8 cellular contexts compared by ENCODE assay signal in genomic region chr17:4997302-4998026, GRCh38. TPM values are rescaled to one million over a fixed set of nuclear protein-coding genes. Genes with fewer than 3 reads are reported as not detected.
DNase-seq lines count a peak whose midpoint lies in the region; ATAC-seq and TF ChIP-seq lines count a peak whose summit lies in the region.

Gene INCA1 (minus strand): TSS chr17:4997522. CDS start chr17:4994437, 3,085 bp downstream.
Gene KIF1C (plus strand): TSS chr17:4997950. CDS start chr17:5000247, 2,297 bp downstream.

- H3K27ac Mint-ChIP-seq in activated naive CD8-positive, alpha-beta T cell treated with anti-CD3 and anti-CD28 coated beads, Interleukin-2, amount 50 U/mL, for 24 hours: peak within 1 kb of the TSS; percentile 48
- peak within 1 kb of the TSS; percentile 87 for H3K27ac Mint-ChIP-seq in type B pancreatic cell

- H3K4me3 Mint-ChIP-seq in activated naive CD8-positive, alpha-beta T cell treated with anti-CD3 and anti-CD28 coated beads, Interleukin-2, amount 50 U/mL, for 24 hours: peak within 1 kb of the TSS; percentile 79
- H3K4me3 Mint-ChIP-seq in type B pancreatic cell: peak within 1 kb of the TSS; percentile 89

- H3K4me3 ChIP-seq in HFF-Myc (replicated peaks; ENCODE audit: low read depth, low read length) (peak within 1 kb of the TSS; percentile 94), SU-DHL-6 (ENCODE audit: insufficient read depth, low read length, poor library complexity, severe bottlenecking) (peak within 1 kb of the TSS; percentile 88)

- peak within 1 kb of the TSS; percentile 48; the same call in 1 of the 2 replicates for H3K27ac ChIP-seq in SU-DHL-6 (ENCODE audit: low read depth, low read length)

- H3K9me3 Mint-ChIP-seq in activated naive CD8-positive, alpha-beta T cell treated with anti-CD3 and anti-CD28 coated beads, Interleukin-2, amount 50 U/mL, for 24 hours: no peaks in the 10 kb centered on the region
- no peaks in the 10 kb centered on the region for H3K9me3 Mint-ChIP-seq in type B pancreatic cell

- peaks cover 18% of the 10 kb centered on the region for H3K4me1 Mint-ChIP-seq in activated naive CD8-positive, alpha-beta T cell treated with anti-CD3 and anti-CD28 coated beads, Interleukin-2, amount 50 U/mL, for 24 hours
- H3K4me1 Mint-ChIP-seq in type B pancreatic cell (ENCODE audit: unreplicated experiment): peaks cover 10% of the 10 kb centered on the region

- no peaks in the 10 kb centered on the region for H3K79me2 ChIP-seq in SU-DHL-6 (ENCODE audit: insufficient read depth, low read length)

- H3F3A ChIP-seq in SU-DHL-6 (ENCODE audit: insufficient read depth): no peaks in the 10 kb centered on the region

- peaks cover 7% of the 10 kb centered on the region for H3K36me3 Mint-ChIP-seq in activated naive CD8-positive, alpha-beta T cell treated with anti-CD3 and anti-CD28 coated beads, Interleukin-2, amount 50 U/mL, for 24 hours (ENCODE audit: low read depth)
- peaks cover 7% of the 10 kb centered on the region for H3K36me3 Mint-ChIP-seq in type B pancreatic cell

- H3K36me3 ChIP-seq in SU-DHL-6 (ENCODE audit: low read length): no peaks in the 10 kb centered on the region

- H2AFZ ChIP-seq in SU-DHL-6 (ENCODE audit: low read depth, low read length, severe bottlenecking): peak within 1 kb of the TSS; percentile 88

- no peak for TF ChIP-seq CTCF in GM10248 (IDR thresholded peaks at IDR 0.05; ENCODE audit: control extremely low read depth, extremely low read depth, low read depth, missing control alignments)
- no peak for TF ChIP-seq CTCF in HFF-Myc (IDR thresholded peaks at IDR 0.05; ENCODE audit: low read depth, low read length, missing control alignments)
- no peak for TF ChIP-seq CTCF in SU-DHL-6 (IDR thresholded peaks at IDR 0.05; ENCODE audit: insufficient read depth, low read length, poor library complexity, severe bottlenecking)
- peak; percentile 45 for TF ChIP-seq CTCF in type B pancreatic cell (conservative IDR thresholded peaks at IDR 0.05)

- peak within 1 kb of the TSS; percentile 65 for H3K4me2 ChIP-seq in SU-DHL-6 (ENCODE audit: low read depth, low read length, poor library complexity, severe bottlenecking)

- POLR2A ChIA-PET in GM10248 (lab: Yijun Ruan, JAX): interaction anchor here (0.6 to 1.1 kb wide), 3 partner anchors 10 to 52 kb away, joined by 3 read pairs; partner anchors contain the start of genes CAMTA2 and SPAG7

- H3K27me3 ChIP-seq in SU-DHL-6 (ENCODE audit: low read length): no peaks in the 10 kb centered on the region

- CTCF ChIA-PET in GM10248 (lab: Yijun Ruan, JAX): interaction anchor here (0.9 to 2.6 kb wide), 7 partner anchors 9 to 51 kb away, joined by 3 to 17 read pairs (median 3); partner anchors contain the start of gene CAMTA2

- intact Hi-C loops in cardiac septum (cut with DNase I) (loop anchor here (2.0 kb wide), 3 partner anchors 15 to 57 kb away; partner anchors contain the start of genes PFN1, RNF167 and SLC25A11), posterior cingulate gyrus (cut with DNase I) (loop anchor here (1.0 kb wide), 1 partner anchor 30 kb away; the partner anchor contains the start of gene SPAG7)

- ATAC-seq in activated naive CD8-positive, alpha-beta T cell treated with anti-CD3 and anti-CD28 coated beads, Interleukin-2, amount 50 U/mL, for 24 hours: peak; percentile 88

- no peaks in the 10 kb centered on the region for H3K9me3 ChIP-seq in SU-DHL-6 (ENCODE audit: insufficient read depth, low read length)

- no peaks in the 10 kb centered on the region for H3K9me2 ChIP-seq in SU-DHL-6 (replicated peaks; ENCODE audit: insufficient read depth, low read length)

- H3K27me3 Mint-ChIP-seq in activated naive CD8-positive, alpha-beta T cell treated with anti-CD3 and anti-CD28 coated beads, Interleukin-2, amount 50 U/mL, for 24 hours: no peaks in the 10 kb centered on the region
- peaks cover 3% of the 10 kb centered on the region for H3K27me3 Mint-ChIP-seq in type B pancreatic cell

- DNase-seq in GM10248 (ENCODE audit: extremely low spot score): peak; percentile 99
- DNase-seq in HFF-Myc (ENCODE audit: extremely low read depth, low read depth): peak; percentile 36
- DNase-seq in MV-4-11 (lab: John Stamatoyannopoulos, UW): peak; percentile 73
- peak; percentile 91 for DNase-seq in activated naive CD8-positive, alpha-beta T cell treated with anti-CD3 and anti-CD28 coated beads, Interleukin-2, amount 50 U/mL, for 24 hours
- DNase-seq in cardiac septum (ENCODE audit: low spot score): peak; percentile 98
- DNase-seq in posterior cingulate gyrus: peak; percentile 87 to 99 (median 95)
- peak; percentile 93 for DNase-seq in type B pancreatic cell (ENCODE audit: extremely low spot score, unreplicated experiment)

- H3K9ac ChIP-seq in SU-DHL-6 (ENCODE audit: low read length): peak within 1 kb of the TSS; percentile 88

- H4K20me1 ChIP-seq in SU-DHL-6 (ENCODE audit: low read depth, low read length): no peaks in the 10 kb centered on the region

RNA-seq across cellular contexts. Expression of gene INCA1, which starts in this region (rescaled TPM):
- total RNA-seq in cardiac septum (1.8 TPM), type B pancreatic cell (ENCODE audit: low replicate concordance) (0.72 and 0.86 TPM in 2 replicates)

RNA-seq across cellular contexts. Expression of gene KIF1C, which starts in this region (rescaled TPM):
- total RNA-seq in cardiac septum: 646 TPM
- 102 and 130 TPM in 2 replicates for total RNA-seq in type B pancreatic cell (ENCODE audit: low replicate concordance)

Comparison
In these comparisons a context has a peak if more than half of its experiments do, and no peak if none do; other contexts are left out.
1. Peak in every context shown above with its lines: DNase-seq, ATAC-seq, H3K4me3 ChIP-seq and H3K27ac ChIP-seq.
2. DNase-seq: peak in every context shown above with its lines; median percentile 99 in GM10248; 98 in cardiac septum; 95 in posterior cingulate gyrus; 93 in type B pancreatic cell; 91 in activated naive CD8-positive, alpha-beta T cell treated with anti-CD3 and anti-CD28 coated beads, Interleukin-2, amount 50 U/mL, for 24 hours; 73 in MV-4-11; 36 in HFF-Myc.